ENCODE assay signal across 26 cellular contexts in the genomic region with DNA sequence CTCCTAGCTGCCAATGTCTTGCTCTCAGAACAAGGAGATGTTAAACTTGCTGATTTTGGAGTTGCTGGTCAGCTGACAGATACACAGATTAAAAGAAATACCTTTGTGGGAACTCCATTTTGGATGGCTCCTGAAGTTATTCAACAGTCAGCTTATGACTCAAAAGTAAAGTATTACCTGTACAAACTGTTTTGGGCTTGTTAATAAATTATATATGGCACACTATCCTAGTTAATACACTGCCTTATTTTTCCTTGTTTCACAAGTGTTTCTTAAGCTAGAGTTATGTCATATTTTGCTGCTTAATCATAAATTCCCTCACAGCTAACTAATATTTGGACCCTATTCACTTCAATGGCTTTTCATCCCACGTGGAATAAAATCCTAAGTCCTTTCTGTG. TPM values are rescaled to one million over a fixed set of nuclear protein-coding genes. Genes with fewer than 3 reads are reported as not detected.
DNase-seq lines count a peak whose midpoint lies in the region; ATAC-seq, FAIRE-seq and TF ChIP-seq lines count a peak whose summit lies in the region.
"Had no signal": no experiment of that assay in that cellular context is flagged by ENCODE, and none has a peak within 500 bp of the region (broad histone marks: within the 10 kb centered on the region; RNA-seq: fewer than 3 reads in every experiment).

No MANE protein-coding gene starts in this region.

- peak; percentile 76 for FAIRE-seq in GM12891 (lab: Jason Lieb, UNC)
- FAIRE-seq: GM12892 had no signal

- H3K27me3 Mint-ChIP-seq in natural killer cell treated with Interleukin-12 subunit alpha and Interleukin-12 subunit beta and Interleukin-15 and Interleukin-18, amount 100 ng/mL, for 72 hours: peaks cover 0 to 6% of the 10 kb centered on the region in 2 donors

- no peak overlapping the region for H3K4me3 ChIP-seq in osteoblast (ENCODE audit: insufficient read depth, low read length)
- no peak overlapping the region for H3K4me3 ChIP-seq in ascending aorta
- no peak overlapping the region for H3K4me3 ChIP-seq in foreskin fibroblast (ENCODE audit: low read depth in 1 of 2, low read length in 2 of 2)
- H3K4me3 ChIP-seq: SJCRH30 had no signal

- H3K36me3 Mint-ChIP-seq in natural killer cell treated with Interleukin-12 subunit alpha and Interleukin-12 subunit beta and Interleukin-15 and Interleukin-18, amount 100 ng/mL, for 72 hours: no peaks in the 10 kb centered on the region
- H3K36me3 Mint-ChIP-seq: IgD-negative memory B cell had no signal

- no peak for TF ChIP-seq CTCF in RWPE1 (conservative IDR thresholded peaks at IDR 0.05; ENCODE audit: low read depth)
- no peak for TF ChIP-seq CTCF in osteoblast (IDR thresholded peaks at IDR 0.05; ENCODE audit: extremely low read depth, low read depth, low read length)
- no peak for TF ChIP-seq CTCF in ascending aorta (IDR thresholded peaks at IDR 0.05)
- TF ChIP-seq CTCF in foreskin fibroblast (IDR thresholded peaks at IDR 0.05; ENCODE audit: low read depth, low read length): no peak

- TF ChIP-seq POLR2A in GM12891 (IDR thresholded peaks at IDR 0.05; ENCODE audit: low read depth, low read length): no peak

- H3K27ac Mint-ChIP-seq in natural killer cell treated with Interleukin-12 subunit alpha and Interleukin-12 subunit beta and Interleukin-15 and Interleukin-18, amount 100 ng/mL, for 72 hours: no peak overlapping the region
- H3K27ac Mint-ChIP-seq: IgD-negative memory B cell had no signal

- POLR2A ChIA-PET in RWPE1 (lab: Yijun Ruan, JAX; ENCODE audit: low non-redundant PET): no interaction called here

- intact Hi-C loops in ascending aorta (cut with DNase I): no loop called here

- H3K4me2 ChIP-seq in osteoblast (ENCODE audit: insufficient read depth, low read length): no peak overlapping the region
- H3K4me2 ChIP-seq: KMS-11 had no signal

- H3K4me1 Mint-ChIP-seq in natural killer cell treated with Interleukin-12 subunit alpha and Interleukin-12 subunit beta and Interleukin-15 and Interleukin-18, amount 100 ng/mL, for 72 hours (ENCODE audit: low read depth in 2 of 2): peaks cover 0 to 5% of the 10 kb centered on the region in 2 donors
- H3K4me1 Mint-ChIP-seq: IgD-negative memory B cell had no signal

- ATAC-seq in natural killer cell treated with Interleukin-12 subunit alpha and Interleukin-12 subunit beta and Interleukin-15 and Interleukin-18, amount 100 ng/mL, for 72 hours: no peak
- ATAC-seq: HCT116, Panc1, Right ventricle myocardium inferior had no signal

- H3K79me2 ChIP-seq in osteoblast (ENCODE audit: insufficient read depth, low read length): no peaks in the 10 kb centered on the region

- H3K27ac ChIP-seq in RWPE1: no peak overlapping the region
- peak overlapping the region; percentile 42 for H3K27ac ChIP-seq in epithelial cell of prostate
- no peak overlapping the region for H3K27ac ChIP-seq in osteoblast (ENCODE audit: low read depth, low read length)
- H3K27ac ChIP-seq in ascending aorta: no peak overlapping the region
- H3K27ac ChIP-seq: HL-60, KMS-11, SJCRH30 had no signal

- CTCF ChIA-PET in RWPE1 (lab: Yijun Ruan, JAX): no interaction called here

- H3K4me1 ChIP-seq in osteoblast (ENCODE audit: insufficient read depth, low read length): no peaks in the 10 kb centered on the region
- no peaks in the 10 kb centered on the region for H3K4me1 ChIP-seq in ascending aorta
- H3K4me1 ChIP-seq: SJCRH30 had no signal

- H2AFZ ChIP-seq in osteoblast (ENCODE audit: low read length): no peak overlapping the region

- H3K9me3 Mint-ChIP-seq in natural killer cell treated with Interleukin-12 subunit alpha and Interleukin-12 subunit beta and Interleukin-15 and Interleukin-18, amount 100 ng/mL, for 72 hours: no peaks in the 10 kb centered on the region
- H3K9me3 Mint-ChIP-seq: IgD-negative memory B cell had no signal

- H3K4me3 Mint-ChIP-seq in natural killer cell treated with Interleukin-12 subunit alpha and Interleukin-12 subunit beta and Interleukin-15 and Interleukin-18, amount 100 ng/mL, for 72 hours: no peak overlapping the region
- H3K4me3 Mint-ChIP-seq: IgD-negative memory B cell had no signal

- DNase-seq in GM12891 (ENCODE audit: insufficient read length, low spot score): no peak
- peak; percentile 0 for DNase-seq in RWPE1 (ENCODE audit: low spot score)
- DNase-seq in epithelial cell of prostate (ENCODE audit: low read depth, low spot score): no peak
- DNase-seq in osteoblast (ENCODE audit: insufficient read length, low spot score, missing footprints): peak; percentile 73
- DNase-seq in natural killer cell treated with Interleukin-12 subunit alpha and Interleukin-12 subunit beta and Interleukin-15 and Interleukin-18, amount 100 ng/mL, for 72 hours (ENCODE audit: low spot score): no peak
- DNase-seq in ascending aorta (ENCODE audit: low spot score in 2 of 2): no peak
- DNase-seq in foreskin fibroblast: no peak
- DNase-seq: Calu3, DMS79 treated with DMSO at 0.1 percent for 48 hours, GF-D8, MM.1S, NCI-H2029, NCI-H2227 treated with DMSO at 0.1 percent for 48 hours, NCI-H510A, NCI-H69, SJCRH30 had no signal

- no peaks in the 10 kb centered on the region for H3K9me3 ChIP-seq in osteoblast (ENCODE audit: low read depth, low read length)
- H3K9me3 ChIP-seq in ascending aorta: no peaks in the 10 kb centered on the region
- H3K9me3 ChIP-seq: SJCRH30 had no signal

- no peaks in the 10 kb centered on the region for H3K36me3 ChIP-seq in osteoblast (ENCODE audit: insufficient read depth, low read length)
- H3K36me3 ChIP-seq in ascending aorta: no peaks in the 10 kb centered on the region

- H4K20me1 ChIP-seq in osteoblast (ENCODE audit: insufficient read depth, low read length): no peaks in the 10 kb centered on the region

- H3K27me3 ChIP-seq in osteoblast (ENCODE audit: insufficient read depth, low read length) (peaks cover 7% of the 10 kb centered on the region), ascending aorta (no peaks in the 10 kb centered on the region)
- H3K27me3 ChIP-seq: SJCRH30 had no signal

TF ChIP-seq in GM12891, 5 proteins besides CTCF, POLR2A, EP300 and RAD21:
- TF ChIP-seq POLR2AphosphoS5 (IDR thresholded peaks at IDR 0.05; ENCODE audit: low read depth, low read length): no peak
- no peak for TF ChIP-seq PAX5 (IDR thresholded peaks at IDR 0.05; ENCODE audit: insufficient read depth, low read length, severe bottlenecking)
- TF ChIP-seq TAF1 (IDR thresholded peaks at IDR 0.05; ENCODE audit: low read depth, low read length): no peak
- TF ChIP-seq SPI1 (IDR thresholded peaks at IDR 0.05; ENCODE audit: low read depth, low read length): no peak
- TF ChIP-seq POU2F2 (IDR thresholded peaks at IDR 0.05; ENCODE audit: low read depth, low read length): no peak

RNA-seq across cellular contexts. Expression of a gene that starts 45.3 kb away (rescaled TPM):
- 35.0 TPM for polyA plus RNA-seq in GM12891 (2012; ENCODE audit: low read depth, missing spikeins)
- total RNA-seq in osteoblast (9.4 and 10.9 TPM in 2 replicates), ascending aorta (1.8 TPM)
- total RNA-seq in natural killer cell treated with Interleukin-12 subunit alpha and Interleukin-12 subunit beta and Interleukin-15 and Interleukin-18, amount 100 ng/mL, for 72 hours: 10 to 100 TPM; 41.6 to 73.7 TPM

RNA-seq across cellular contexts. Expression of a gene that starts 59.4 kb away (rescaled TPM):
- not detected for polyA plus RNA-seq in GM12891 (2012; ENCODE audit: low read depth, missing spikeins)
- total RNA-seq in osteoblast (1.1 and 1.5 TPM in 2 replicates), ascending aorta (not detected)
- total RNA-seq in natural killer cell treated with Interleukin-12 subunit alpha and Interleukin-12 subunit beta and Interleukin-15 and Interleukin-18, amount 100 ng/mL, for 72 hours: not detected
- total RNA-seq: A172, Calu3, H4, Right ventricle myocardium inferior, SJCRH30 had no signal
- polyA plus RNA-seq: BJ, IgD-negative memory B cell had no signal

Comparison
In these comparisons a context has a peak if more than half of its experiments do, and no peak if none do; other contexts are left out.
1. DNase-seq: peak in RWPE1 (single experiment) and osteoblast (single experiment); none in GM12891 (single experiment), epithelial cell of prostate (single experiment), natural killer cell treated with Interleukin-12 subunit alpha and Interleukin-12 subunit beta and Interleukin-15 and Interleukin-18, amount 100 ng/mL, for 72 hours (single experiment), ascending aorta (0 of 2) and foreskin fibroblast (0 of 2).